19 cellular contexts compared by ENCODE assay signal in genomic region chr17:21005803-21006202, GRCh38. TPM values are rescaled to one million over a fixed set of nuclear protein-coding genes. Genes with fewer than 3 reads are reported as not detected.
A peak's percentile ranks its signal among the peaks of the same experiment; 100 is the strongest.
DNase-seq lines count a peak whose midpoint lies in the region; ATAC-seq and TF ChIP-seq lines count a peak whose summit lies in the region.
"Had no signal": no experiment of that assay in that cellular context is flagged by ENCODE, and none has a peak within 500 bp of the region (broad histone marks: within the 10 kb centered on the region; RNA-seq: fewer than 3 reads in every experiment).

No MANE protein-coding gene starts in this region.

- ATAC-seq in psoas muscle: no peak
- ATAC-seq in HG03432 (IDR thresholded peaks at IDR 0.05; ENCODE audit: unreplicated experiment): no peak
- ATAC-seq: activated T-helper 17 cell treated with anti-CD3 and anti-CD28 coated beads, Interleukin-2, amount 50 U/mL, for 72 hours; effector memory CD8-positive, alpha-beta T cell; T-helper 17 cell had no signal

- TF ChIP-seq CTCF in CD14-positive monocyte (IDR thresholded peaks at IDR 0.05) (no peak), esophagus muscularis mucosa (IDR thresholded peaks at IDR 0.05) (no peak), psoas muscle (IDR thresholded peaks at IDR 0.05) (no peak), adrenal gland (IDR thresholded peaks at IDR 0.05) (no peak)

- intact Hi-C loops in CD14-positive monocyte (cut with micrococcal nuclease) (no loop called here), esophagus muscularis mucosa (cut with DNase I) (no loop called here), psoas muscle (cut with DNase I) (loop anchor here in 1 of 2 donors (10.0 kb wide), 1 partner anchor 389 kb away; no protein-coding TSS in a partner anchor), adrenal gland (cut with DNase I) (no loop called here)

- in situ Hi-C loops in GM23248 (cut with MboI): no loop called here

- TF ChIP-seq EP300 in esophagus muscularis mucosa (IDR thresholded peaks at IDR 0.05): no peak

- H3K9me3 ChIP-seq in GM23248 (ENCODE audit: low read depth): no peaks in the 10 kb centered on the region
- no peaks in the 10 kb centered on the region for H3K9me3 ChIP-seq in esophagus muscularis mucosa
- no peaks in the 10 kb centered on the region for H3K9me3 ChIP-seq in psoas muscle
- H3K9me3 ChIP-seq in adrenal gland (replicated peaks in 1 of 3): no peaks in the 10 kb centered on the region
- H3K9me3 ChIP-seq: colonic mucosa, SK-N-SH, suprapubic skin had no signal

- H4K20me1 ChIP-seq in GM23248 (ENCODE audit: insufficient read depth): no peaks in the 10 kb centered on the region

- no peak overlapping the region for H3K4me2 ChIP-seq in GM23248 (ENCODE audit: unreplicated experiment)
- H3K4me2 ChIP-seq: SK-N-SH had no signal

- H3K36me3 Mint-ChIP-seq in CD14-positive monocyte: peaks cover 93 to 100% of the 10 kb centered on the region in 2 donors

- no peak for TF ChIP-seq POLR2A in esophagus muscularis mucosa (IDR thresholded peaks at IDR 0.05; ENCODE audit: low read depth)
- no peak for TF ChIP-seq POLR2A in adrenal gland (IDR thresholded peaks at IDR 0.05)

- H3K4me3 ChIP-seq in GM23248 (no peak overlapping the region), esophagus muscularis mucosa (no peak overlapping the region), psoas muscle (no peak overlapping the region), adrenal gland (no peak overlapping the region)
- H3K4me3 ChIP-seq: colonic mucosa, skin epidermis, suprapubic skin had no signal

- H3K9me2 ChIP-seq in GM23248 (ENCODE audit: insufficient read depth): no peaks in the 10 kb centered on the region
- H3K9me2 ChIP-seq: SK-N-SH had no signal

- no peak overlapping the region for H3K4me3 Mint-ChIP-seq in CD14-positive monocyte
- H3K4me3 Mint-ChIP-seq: activated T-helper 17 cell treated with anti-CD3 and anti-CD28 coated beads, Interleukin-2, amount 50 U/mL, for 72 hours; brain; effector memory CD8-positive, alpha-beta T cell; T-helper 17 cell had no signal

- WGBS in GM23248 (ENCODE audit: low coverage in 1 of 2, low lambda C conversion rate in 2 of 2, missing lambda C conversion rate in 2 of 2), 2 experiments: 67 to 71% methylated on average over 5 of the region's 5 CpGs
- WGBS in esophagus muscularis mucosa: 76% methylated on average over 4 of the region's 5 CpGs
- WGBS in psoas muscle, 3 donors: 53 to 66% (median 60%) methylated on average over 5 of the region's 5 CpGs
- WGBS in adrenal gland, 4 donors: 67 to 82% (median 75%) methylated on average over 5 of the region's 5 CpGs

- peak overlapping the region; percentile 3; the same call in 1 of the 2 replicates for H3K27ac ChIP-seq in GM23248
- peak overlapping the region in 3 of 4 donors; percentile 3 to 22 (median 17) for H3K27ac ChIP-seq in esophagus muscularis mucosa (replicated peaks in 1 of 4)
- no peak overlapping the region for H3K27ac ChIP-seq in psoas muscle
- peak overlapping the region in 2 of 5 donors; percentile 18 to 67 for H3K27ac ChIP-seq in adrenal gland
- H3K27ac ChIP-seq: colonic mucosa, skin epidermis had no signal

- H3K27me3 Mint-ChIP-seq in CD14-positive monocyte (ENCODE audit: low read depth in 3 of 3): peaks cover 0 to 3% (median 0%) of the 10 kb centered on the region in 3 donors
- H3K27me3 Mint-ChIP-seq: activated T-helper 17 cell treated with anti-CD3 and anti-CD28 coated beads, Interleukin-2, amount 50 U/mL, for 72 hours; brain; effector memory CD8-positive, alpha-beta T cell; T-helper 17 cell had no signal

- H3K4me1 Mint-ChIP-seq in CD14-positive monocyte: no peaks in the 10 kb centered on the region
- H3K4me1 Mint-ChIP-seq: activated T-helper 17 cell treated with anti-CD3 and anti-CD28 coated beads, Interleukin-2, amount 50 U/mL, for 72 hours had no signal

- H3K4me1 ChIP-seq in GM23248 (ENCODE audit: insufficient read depth) (no peaks in the 10 kb centered on the region), esophagus muscularis mucosa (peaks cover 14 to 55% (median 27%) of the 10 kb centered on the region in 4 donors), psoas muscle (peaks cover 13% of the 10 kb centered on the region), adrenal gland (replicated peaks in 1 of 2) (peaks cover 0 to 28% of the 10 kb centered on the region in 2 donors)
- H3K4me1 ChIP-seq: colonic mucosa had no signal

- H3K27me3 ChIP-seq in GM23248 (replicated peaks; ENCODE audit: insufficient read depth) (no peaks in the 10 kb centered on the region), esophagus muscularis mucosa (no peaks in the 10 kb centered on the region), psoas muscle (ENCODE audit: insufficient read depth in 3 of 3, low read length in 2 of 3) (no peaks in the 10 kb centered on the region), adrenal gland (no peaks in the 10 kb centered on the region)
- H3K27me3 ChIP-seq: colonic mucosa, suprapubic skin had no signal

- peak overlapping the region in 1 of 7 donors; percentile 26 for H3K27ac Mint-ChIP-seq in CD14-positive monocyte
- H3K27ac Mint-ChIP-seq: T-helper 17 cell had no signal

- no peak overlapping the region for H2AFZ ChIP-seq in GM23248

- H3F3A ChIP-seq in GM23248 (ENCODE audit: insufficient read depth): peaks cover 26% of the 10 kb centered on the region; the same call in 1 of the 2 replicates

- no peak overlapping the region for H3K9ac ChIP-seq in GM23248
- H3K9ac ChIP-seq: SK-N-SH had no signal

- H3K9me3 Mint-ChIP-seq in CD14-positive monocyte: no peaks in the 10 kb centered on the region
- H3K9me3 Mint-ChIP-seq: activated T-helper 17 cell treated with anti-CD3 and anti-CD28 coated beads, Interleukin-2, amount 50 U/mL, for 72 hours; brain; effector memory CD8-positive, alpha-beta T cell had no signal

- peaks cover 80% of the 10 kb centered on the region for H3K36me3 ChIP-seq in GM23248 (ENCODE audit: low read depth)
- peaks cover 84 to 99% (median 93%) of the 10 kb centered on the region in 4 donors for H3K36me3 ChIP-seq in esophagus muscularis mucosa
- H3K36me3 ChIP-seq in psoas muscle (ENCODE audit: insufficient read depth in 1 of 2, low read depth in 1 of 2): peaks cover 20 to 94% of the 10 kb centered on the region in 2 donors
- peaks cover 0 to 96% of the 10 kb centered on the region in 2 donors for H3K36me3 ChIP-seq in adrenal gland (replicated peaks in 1 of 2)

- DNase-seq in CD14-positive monocyte (ENCODE audit: low spot score) (peak; percentile 5), GM23248 (peak; percentile 16), esophagus muscularis mucosa (ENCODE audit: extremely low spot score) (no peak), psoas muscle (peak; percentile 7 to 36), adrenal gland (no peak), hippocampal formation (lab: John Stamatoyannopoulos, UW) (no peak)
- DNase-seq: activated CD4-positive, alpha-beta T cell treated with anti-CD3 and anti-CD28 coated beads for 4 hours; colonic mucosa; effector memory CD8-positive, alpha-beta T cell; NCI-H2081 treated with DMSO at 0.1 percent for 48 hours; NCI-H345; NCI-H774; SK-N-SH; T-helper 17 cell had no signal

- peaks cover 97% of the 10 kb centered on the region for H3K79me2 ChIP-seq in GM23248 (ENCODE audit: insufficient read depth)

RNA-seq across cellular contexts. Expression of gene USP22, which starts 37.0 kb away (rescaled TPM):
- polyA plus RNA-seq in CD14-positive monocyte (10 to 100 TPM; 20.4 to 27.3 TPM), GM23248 (2016; fragmentation: Nextera tagmentation; extraction: Ambion mirVana) (70.6 and 75.1 TPM in 2 replicates), psoas muscle (10 to 100 TPM; 46.4 to 80.5 (median 76.5) TPM), adrenal gland (100 to 1,000 TPM in 1 of 3 donors, 10 to 100 TPM in 2; 43.0 to 142 (median 50.3) TPM)
- total RNA-seq in GM23248 (2014; rRNA removed; shearing (Covaris generic)): 154 and 161 TPM in 2 replicates
- total RNA-seq in esophagus muscularis mucosa (100 to 1,000 TPM in 2 of 4 donors, 10 to 100 TPM in 2; 78.5 to 135 (median 112) TPM), psoas muscle (100 to 1,000 TPM; 150 to 287 (median 183) TPM), adrenal gland (100 to 1,000 TPM; 207 to 250 (median 228) TPM)

Comparison
In these comparisons a context has a peak if more than half of its experiments do, and no peak if none do; other contexts are left out.
1. DNase-seq: peak in CD14-positive monocyte (single experiment), GM23248 (single experiment) and psoas muscle (2 of 2); none in esophagus muscularis mucosa (single experiment), adrenal gland (0 of 7) and hippocampal formation (0 of 2).